In the genomic region with DNA sequence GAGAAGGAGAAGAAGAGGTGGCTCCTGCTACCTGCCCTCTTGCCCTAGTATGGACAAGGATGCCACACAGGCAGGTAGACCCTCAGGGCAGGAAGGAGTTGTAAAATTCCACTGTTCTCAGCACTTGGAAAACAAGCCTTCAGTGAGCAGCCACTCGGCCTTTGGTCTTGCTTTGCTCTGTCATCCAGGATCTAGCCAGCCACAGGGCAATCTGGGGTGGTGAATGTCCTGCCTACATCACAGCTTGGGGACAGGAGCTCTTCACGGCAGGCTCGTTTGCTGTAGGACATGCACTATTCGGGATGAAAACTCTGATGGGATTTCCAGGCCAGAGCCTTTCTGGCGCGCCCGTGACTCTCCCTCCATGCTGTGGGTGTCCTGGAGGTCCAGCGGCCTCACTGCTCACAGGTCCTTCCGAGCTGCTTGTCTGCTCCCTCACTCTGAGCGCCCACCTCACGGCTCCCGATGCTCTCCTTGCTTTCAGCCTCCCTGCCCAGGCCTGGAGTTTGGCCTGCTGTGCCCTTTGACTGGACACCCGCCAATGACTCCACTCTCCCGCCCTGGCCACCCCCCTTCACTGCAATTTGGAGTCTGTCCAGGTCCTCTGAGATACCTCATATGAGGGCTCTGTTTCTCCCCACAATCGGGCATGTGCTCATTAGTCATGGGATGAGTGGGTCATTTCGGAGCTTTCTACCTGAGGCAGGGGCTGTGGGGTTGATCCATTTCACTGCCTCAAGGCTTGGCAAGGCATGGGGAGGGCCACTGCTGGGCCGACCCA, we compare ENCODE assay signal across 12 cellular contexts.
DNase-seq lines count a peak whose midpoint lies in the region; ATAC-seq, FAIRE-seq and TF ChIP-seq lines count a peak whose summit lies in the region.
"Had no signal": no experiment of that assay in that cellular context is flagged by ENCODE, and none has a peak within 500 bp of the region (broad histone marks: within the 10 kb centered on the region; RNA-seq: fewer than 3 reads in every experiment).

No MANE protein-coding gene starts in this region.

- 70% methylated on average over 17 of the region's 17 CpGs for WGBS in right cardiac atrium

- H3K4me3 ChIP-seq in astrocyte of the spinal cord (ENCODE audit: low read depth, low read length) (no peak overlapping the region), right cardiac atrium (ENCODE audit: low read length) (no peak overlapping the region)

- no peak for ATAC-seq in activated CD8-positive, alpha-beta memory T cell treated with anti-CD3 and anti-CD28 coated beads, Interleukin-2, amount 10 ng/mL, durations not matched to agents 7 days and 5 days
- ATAC-seq in right cardiac atrium (peak; percentile 12 to 37), HG03342 (IDR thresholded peaks at IDR 0.05; ENCODE audit: unreplicated experiment) (no peak)
- ATAC-seq: stimulated activated naive CD8-positive, alpha-beta T cell treated with anti-CD3 and anti-CD28 coated beads, Interleukin-15, Interleukin-2, amounts not matched to agents 100 U/mL and 50 U/mL, for 24 hours had no signal

- in situ Hi-C loops in astrocyte of the spinal cord (cut with HindIII; ENCODE audit: low sequenced_read_pairs): no loop called here

- DNase-seq in activated CD8-positive, alpha-beta memory T cell treated with anti-CD3 and anti-CD28 coated beads for 24 hours: peak; percentile 37
- no peak for DNase-seq in activated CD8-positive, alpha-beta memory T cell treated with anti-CD3 and anti-CD28 coated beads, Interleukin-2, amount 10 ng/mL, durations not matched to agents 7 days and 5 days
- DNase-seq in astrocyte of the spinal cord (ENCODE audit: low read depth, low spot score) (peak; percentile 52), right cardiac atrium (peak in 1 of 3 donors; percentile 56), urothelium cell line (ENCODE audit: low spot score) (peak; percentile 71), NCI-H446 (lab: John Stamatoyannopoulos, UW) (no peak), cerebellar cortex (ENCODE audit: low spot score) (no peak)
- DNase-seq: central memory CD4-positive, alpha-beta T cell; NCI-H1694 treated with DMSO at 0.1 percent for 48 hours; stimulated activated naive CD8-positive, alpha-beta T cell treated with anti-CD3 and anti-CD28 coated beads, Interleukin-15, Interleukin-2, amounts not matched to agents 100 U/mL and 50 U/mL, for 24 hours had no signal

- CTCF ChIA-PET in activated CD8-positive, alpha-beta memory T cell treated with anti-CD3 and anti-CD28 coated beads, Interleukin-2, amount 10 ng/mL, durations not matched to agents 7 days and 5 days (lab: Charles Lee): interaction anchor here (0.7 to 1.0 kb wide), 2 partner anchors 132 to 150 kb away, joined by 3 to 5 read pairs; no protein-coding TSS in a partner anchor

- no peaks in the 10 kb centered on the region for H3K9me3 Mint-ChIP-seq in activated CD8-positive, alpha-beta memory T cell treated with anti-CD3 and anti-CD28 coated beads, Interleukin-2, amount 10 ng/mL, durations not matched to agents 7 days and 5 days (ENCODE audit: low read depth)

- peak; percentile 93 for FAIRE-seq in urothelium cell line (lab: Jason Lieb, UNC)
- FAIRE-seq: A204.1 had no signal

- intact Hi-C loops in right cardiac atrium (cut with DNase I): no loop called here

- H3K27ac ChIP-seq in right cardiac atrium (ENCODE audit: low read length): no peak overlapping the region

- H3K9me3 ChIP-seq in right cardiac atrium (ENCODE audit: control insufficient read depth, low read length): no peaks in the 10 kb centered on the region

- no peaks in the 10 kb centered on the region for H3K36me3 Mint-ChIP-seq in activated CD8-positive, alpha-beta memory T cell treated with anti-CD3 and anti-CD28 coated beads, Interleukin-2, amount 10 ng/mL, durations not matched to agents 7 days and 5 days

- no peak overlapping the region for H3K27ac Mint-ChIP-seq in activated CD8-positive, alpha-beta memory T cell treated with anti-CD3 and anti-CD28 coated beads, Interleukin-2, amount 10 ng/mL, durations not matched to agents 7 days and 5 days

- H3K4me3 Mint-ChIP-seq in activated CD8-positive, alpha-beta memory T cell treated with anti-CD3 and anti-CD28 coated beads, Interleukin-2, amount 10 ng/mL, durations not matched to agents 7 days and 5 days: no peak overlapping the region

- no peaks in the 10 kb centered on the region for H3K27me3 ChIP-seq in right cardiac atrium (ENCODE audit: control insufficient read depth, insufficient read depth)

- TF ChIP-seq CTCF in astrocyte of the spinal cord (IDR thresholded peaks at IDR 0.05; ENCODE audit: low read depth, low read length): no peak

- no peaks in the 10 kb centered on the region for H3K4me1 ChIP-seq in right cardiac atrium (ENCODE audit: control insufficient read depth, insufficient read depth, low read length)

- peaks cover 2% of the 10 kb centered on the region for H3K27me3 Mint-ChIP-seq in activated CD8-positive, alpha-beta memory T cell treated with anti-CD3 and anti-CD28 coated beads, Interleukin-2, amount 10 ng/mL, durations not matched to agents 7 days and 5 days

- H3K4me1 Mint-ChIP-seq in activated CD8-positive, alpha-beta memory T cell treated with anti-CD3 and anti-CD28 coated beads, Interleukin-2, amount 10 ng/mL, durations not matched to agents 7 days and 5 days: no peaks in the 10 kb centered on the region

Comparison
In these comparisons a context has a peak if more than half of its experiments do, and no peak if none do; other contexts are left out.
1. DNase-seq: peak in activated CD8-positive, alpha-beta memory T cell treated with anti-CD3 and anti-CD28 coated beads for 24 hours (single experiment), astrocyte of the spinal cord (single experiment) and urothelium cell line (single experiment); none in activated CD8-positive, alpha-beta memory T cell treated with anti-CD3 and anti-CD28 coated beads, Interleukin-2, amount 10 ng/mL, durations not matched to agents 7 days and 5 days (single experiment), NCI-H446 (0 of 2) and cerebellar cortex (single experiment).
2. ATAC-seq: peak in right cardiac atrium (2 of 2); none in activated CD8-positive, alpha-beta memory T cell treated with anti-CD3 and anti-CD28 coated beads, Interleukin-2, amount 10 ng/mL, durations not matched to agents 7 days and 5 days (single experiment) and HG03342 (single experiment).